ENCODE assay signal across 17 cellular contexts in genomic region chr17:15255713-15256454, GRCh38. TPM values are rescaled to one million over a fixed set of nuclear protein-coding genes. Genes with fewer than 3 reads are reported as not detected.
DNase-seq lines count a peak whose midpoint lies in the region; FAIRE-seq and TF ChIP-seq lines count a peak whose summit lies in the region.
"Had no signal": no experiment of that assay in that cellular context is flagged by ENCODE, and none has a peak within 500 bp of the region (broad histone marks: within the 10 kb centered on the region; RNA-seq: fewer than 3 reads in every experiment).

No MANE protein-coding gene starts in this region.

- 93% methylated on average over 9 of the region's 13 CpGs for WGBS in mesenchymal stem cell
- WGBS in tibial nerve, 2 donors, result 58 to 62% methylated on average over 13 of the region's 13 CpGs

- no peak overlapping the region for H4K91ac ChIP-seq in mesenchymal stem cell (ENCODE audit: low read length)

- in situ Hi-C loops in KBM-7 (cut with MboI; ENCODE audit: low pct_unique_long_range_greater_than_20kb, low sequenced_read_pairs), result loop anchor here (10.0 kb wide), 1 partner anchor 249 kb away; no protein-coding TSS in a partner anchor

- no peak overlapping the region for H2BK120ac ChIP-seq in mesenchymal stem cell (ENCODE audit: low read depth, low read length)

- peak overlapping the region in 1 of 2 donors; percentile 37 for H3K27ac ChIP-seq in coronary artery
- H3K27ac ChIP-seq in mesenchymal stem cell (ENCODE audit: low read length, poor library complexity, severe bottlenecking), result no peak overlapping the region
- peak overlapping the region in 3 of 4 donors; percentile 92 to 100 (median 98) for H3K27ac ChIP-seq in tibial nerve
- H3K27ac ChIP-seq: epithelial cell of prostate had no signal

- H3K9me3 ChIP-seq in mesenchymal stem cell (ENCODE audit: control insufficient read depth, low read length) (no peaks in the 10 kb centered on the region), tibial nerve (no peaks in the 10 kb centered on the region)

- H3K4me3 ChIP-seq in coronary artery (peak overlapping the region; percentile 32), mesenchymal stem cell (ENCODE audit: insufficient read depth in 1 of 2, low read depth in 1 of 2, low read length in 2 of 2) (no peak overlapping the region), tibial nerve (peak overlapping the region in 2 of 4 donors; percentile 25 to 76)

- no peak overlapping the region for H2BK12ac ChIP-seq in mesenchymal stem cell (ENCODE audit: low read length in 2 of 2)

- H2AK5ac ChIP-seq in mesenchymal stem cell (ENCODE audit: low read length, severe bottlenecking), result no peak overlapping the region

- H3K4me1 ChIP-seq in mesenchymal stem cell (ENCODE audit: control insufficient read depth, insufficient read depth, low read depth, low read length), result peaks cover 6% of the 10 kb centered on the region
- H3K4me1 ChIP-seq in tibial nerve, result peaks cover 0 to 94% (median 75%) of the 10 kb centered on the region in 4 donors

- peak overlapping the region; percentile 96 for H3K9ac ChIP-seq in mesenchymal stem cell (ENCODE audit: low read length)

- TF ChIP-seq POLR2A in tibial nerve (IDR thresholded peaks at IDR 0.05), result no peak

- H2BK5ac ChIP-seq in mesenchymal stem cell (ENCODE audit: low read depth, low read length, poor library complexity, severe bottlenecking), result no peak overlapping the region

- DNase-seq in HCEC 1CT, result peak; percentile 21
- no peak for DNase-seq in coronary artery (ENCODE audit: low spot score)
- no peak for DNase-seq in mesenchymal stem cell
- DNase-seq in tibial nerve (ENCODE audit: low spot score in 2 of 2), result no peak
- DNase-seq in D721Med (ENCODE audit: insufficient read length, low spot score), result no peak
- no peak for DNase-seq in cortex of kidney (lab: John Stamatoyannopoulos, UW)
- no peak for DNase-seq in KBM-7
- DNase-seq: activated CD4-positive, CD25-positive, alpha-beta regulatory T cell treated with anti-CD3 and anti-CD28 coated beads, Interleukin-2, amount 50 U/mL, for 72 hours; activated CD8-positive, alpha-beta memory T cell treated with anti-CD3 and anti-CD28 coated beads, Interleukin-2, amount 50 U/mL, for 48 hours; activated naive CD8-positive, alpha-beta T cell treated with anti-CD3 and anti-CD28 coated beads for 36 hours; CD4-positive, alpha-beta T cell; NCI-H446; stimulated activated CD4-positive, alpha-beta T cell treated with anti-CD3 and anti-CD28 coated beads, Interleukin-12 subunit alpha, Interleukin-12 subunit beta, amount 100 ng/mL, for 4 hours had no signal

- no peak for TF ChIP-seq EP300 in tibial nerve (IDR thresholded peaks at IDR 0.05)

- FAIRE-seq in D721Med (lab: Jason Lieb, UNC), result no peak
- FAIRE-seq: G401.6 had no signal

- no peak for TF ChIP-seq CTCF in coronary artery (IDR thresholded peaks at IDR 0.05)
- no peak for TF ChIP-seq CTCF in tibial nerve (IDR thresholded peaks at IDR 0.05)
- no peak for TF ChIP-seq CTCF in D721Med (IDR thresholded peaks at IDR 0.05; ENCODE audit: insufficient read depth, missing control alignments)

- no peak overlapping the region for H3K14ac ChIP-seq in mesenchymal stem cell (ENCODE audit: low read length in 2 of 2)

- H3K36me3 ChIP-seq in mesenchymal stem cell (ENCODE audit: control insufficient read depth in 1 of 2, insufficient read depth in 2 of 2, low read depth in 1 of 2, low read length in 2 of 2), result peaks cover 27 to 87% of the 10 kb centered on the region in 2 experiments
- H3K36me3 ChIP-seq in tibial nerve, result peaks cover 0 to 91% (median 5%) of the 10 kb centered on the region in 3 donors

- H3K23ac ChIP-seq in mesenchymal stem cell (ENCODE audit: low read length in 2 of 2), result no peak overlapping the region

- H3K79me1 ChIP-seq in mesenchymal stem cell (replicated peaks; ENCODE audit: low read length, poor library complexity, severe bottlenecking), result peaks cover 23% of the 10 kb centered on the region

- no peak overlapping the region for H2AFZ ChIP-seq in mesenchymal stem cell (ENCODE audit: low read depth, low read length)

- no peak overlapping the region for H3K4me2 ChIP-seq in mesenchymal stem cell (ENCODE audit: low read length, poor library complexity, severe bottlenecking)

- H3K18ac ChIP-seq in mesenchymal stem cell (ENCODE audit: low read depth in 1 of 2, low read length in 2 of 2), result no peak overlapping the region

- H4K8ac ChIP-seq in mesenchymal stem cell (ENCODE audit: low read length), result no peak overlapping the region

- H3K4ac ChIP-seq in mesenchymal stem cell (ENCODE audit: low read depth in 1 of 2, low read length in 2 of 2), result no peak overlapping the region

- H3K27me3 ChIP-seq in mesenchymal stem cell (ENCODE audit: control insufficient read depth in 1 of 2, insufficient read depth in 1 of 2, low read length in 2 of 2), result no peaks in the 10 kb centered on the region
- H3K27me3 ChIP-seq in tibial nerve, result no peaks in the 10 kb centered on the region

- H2BK15ac ChIP-seq in mesenchymal stem cell (ENCODE audit: low read depth, poor library complexity, severe bottlenecking), result no peak overlapping the region

RNA-seq across cellular contexts. Expression of gene PMP22, which starts 9.2 kb away (rescaled TPM):
- 74.0 TPM for polyA plus RNA-seq in mesenchymal stem cell (2013, experiment 1 of 2)
- polyA plus RNA-seq in mesenchymal stem cell (2013, experiment 2 of 2), result 79.1 TPM
- 1,000 to 10,000 TPM in 3 of 4 donors, 100 to 1,000 TPM in 1; 784 to 3,019 (median 2,270) TPM for total RNA-seq in tibial nerve
- total RNA-seq: CD4-positive, alpha-beta T cell; T-helper 1 cell treated with Interleukin-12 subunit alpha and Interleukin-12 subunit beta and Interleukin-4 antibody, amounts not matched to agents 30 ng/mL and 1 ng/mL, for 36 hours had no signal
- polyA plus RNA-seq: IgD-negative memory B cell had no signal
